In the genomic region with DNA sequence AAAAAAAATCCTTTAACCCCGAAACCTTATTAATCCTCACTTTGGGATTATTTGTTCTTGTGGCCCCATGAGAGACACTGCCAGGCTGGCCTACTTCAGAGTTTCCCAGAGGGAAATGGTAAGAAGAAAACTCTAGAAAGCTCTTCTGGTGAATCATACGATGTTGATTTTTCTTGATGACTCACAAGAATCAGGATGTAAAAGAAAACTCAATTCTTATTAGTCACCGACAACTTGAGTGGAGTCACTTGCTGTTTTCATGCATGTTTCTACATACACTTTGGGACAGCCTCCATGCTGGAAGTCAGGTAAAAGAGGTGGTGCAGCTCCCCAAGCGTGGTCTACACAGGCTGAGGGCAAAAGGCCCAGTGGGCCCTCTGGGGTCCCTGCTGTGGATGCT, we compare ENCODE assay signal across 9 cellular contexts. TPM values are rescaled to one million over a fixed set of nuclear protein-coding genes. Genes with fewer than 3 reads are reported as not detected.
DNase-seq lines count a peak whose midpoint lies in the region; ATAC-seq, FAIRE-seq and TF ChIP-seq lines count a peak whose summit lies in the region.
"Had no signal": no experiment of that assay in that cellular context is flagged by ENCODE, and none has a peak within 500 bp of the region (broad histone marks: within the 10 kb centered on the region; RNA-seq: fewer than 3 reads in every experiment).

No MANE protein-coding gene starts in this region.

- H3K4me1 ChIP-seq in body of pancreas (peaks cover 20% of the 10 kb centered on the region), lower lobe of right lung (peaks cover 27% of the 10 kb centered on the region)

- no peak for FAIRE-seq in HTR-8/SVneo (lab: Jason Lieb, UNC)

- H3K36me3 ChIP-seq in body of pancreas (replicated peaks in 1 of 2; ENCODE audit: insufficient read depth in 1 of 2, low read depth in 2 of 2): peaks cover 0 to 24% of the 10 kb centered on the region in 2 donors
- H3K36me3 ChIP-seq in lower lobe of right lung: peaks cover 24% of the 10 kb centered on the region

- H3K9me3 ChIP-seq in body of pancreas (no peaks in the 10 kb centered on the region), lower lobe of right lung (no peaks in the 10 kb centered on the region)

- WGBS in body of pancreas, 2 donors: 65 to 72% methylated on average over 4 of the region's 4 CpGs

- TF ChIP-seq POLR2A in body of pancreas (IDR thresholded peaks at IDR 0.05): no peak

- H3K27me3 ChIP-seq in body of pancreas (no peaks in the 10 kb centered on the region), lower lobe of right lung (ENCODE audit: low read depth) (no peaks in the 10 kb centered on the region)

- DNase-seq in AG08395 (ENCODE audit: low spot score) (peak; percentile 92), HTR-8/SVneo (ENCODE audit: insufficient read length, low spot score) (peak; percentile 74), body of pancreas (peak in 2 of 4 donors; percentile 28 to 58), lower lobe of right lung (no peak), sciatic nerve (ENCODE audit: low spot score) (no peak), superior temporal gyrus (ENCODE audit: extremely low spot score) (no peak), NCI-H526 treated with DMSO at 0.1 percent for 48 hours (lab: John Stamatoyannopoulos, UW) (no peak), RPMI8226 (no peak)
- DNase-seq: cortex of kidney had no signal

- ATAC-seq in body of pancreas: peak; percentile 54
- peak; percentile 55 to 75 for ATAC-seq in lower lobe of right lung
- no peak for ATAC-seq in sciatic nerve

- TF ChIP-seq CTCF in body of pancreas (IDR thresholded peaks at IDR 0.05) (no peak), lower lobe of right lung (IDR thresholded peaks at IDR 0.05) (no peak)

- peak overlapping the region in 3 of 4 donors; percentile 59 to 74 (median 74) for H3K27ac ChIP-seq in body of pancreas
- peak overlapping the region; percentile 57 for H3K27ac ChIP-seq in lower lobe of right lung

- intact Hi-C loops in body of pancreas (cut with DNase I): no loop called here
- intact Hi-C loops in lower lobe of right lung (cut with DNase I): no loop called here
- intact Hi-C loops in sciatic nerve (cut with DNase I): no loop called here

- H3K4me3 ChIP-seq in body of pancreas (no peak overlapping the region), lower lobe of right lung (no peak overlapping the region)

RNA-seq across cellular contexts. Expression of gene MYO5C, which starts 42.8 kb away (rescaled TPM):
- 10 to 100 TPM; 34.8 to 76.8 TPM for total RNA-seq in body of pancreas
- total RNA-seq in lower lobe of right lung: 74.7 TPM
- 16.3 TPM for total RNA-seq in sciatic nerve

Comparison
In these comparisons a context has a peak if more than half of its experiments do, and no peak if none do; other contexts are left out.
1. DNase-seq: peak in AG08395 (single experiment) and HTR-8/SVneo (single experiment); none in lower lobe of right lung (single experiment), sciatic nerve (single experiment), superior temporal gyrus (single experiment), NCI-H526 treated with DMSO at 0.1 percent for 48 hours (single experiment) and RPMI8226 (single experiment).